In genomic region chr4:38004887-38005286, GRCh38 we compare ENCODE assay signal across 1 cellular context.
TF ChIP-seq lines count a peak whose summit lies in the region.

No MANE protein-coding gene starts in this region.

TF ChIP-seq in GM23338, 12 proteins besides CTCF, POLR2A, EP300 and RAD21 (continued from another document):
- TF ChIP-seq ZNF462 (CRISPR knock-in tag; IDR thresholded peaks at IDR 0.05) (no peak), EZH2 (IDR thresholded peaks at IDR 0.05; ENCODE audit: low read depth, unreplicated experiment) (no peak), ZNF114 (CRISPR knock-in tag; IDR thresholded peaks at IDR 0.05) (no peak)
